Comparison of ENCODE assay signal across 10 cellular contexts in the genomic region with DNA sequence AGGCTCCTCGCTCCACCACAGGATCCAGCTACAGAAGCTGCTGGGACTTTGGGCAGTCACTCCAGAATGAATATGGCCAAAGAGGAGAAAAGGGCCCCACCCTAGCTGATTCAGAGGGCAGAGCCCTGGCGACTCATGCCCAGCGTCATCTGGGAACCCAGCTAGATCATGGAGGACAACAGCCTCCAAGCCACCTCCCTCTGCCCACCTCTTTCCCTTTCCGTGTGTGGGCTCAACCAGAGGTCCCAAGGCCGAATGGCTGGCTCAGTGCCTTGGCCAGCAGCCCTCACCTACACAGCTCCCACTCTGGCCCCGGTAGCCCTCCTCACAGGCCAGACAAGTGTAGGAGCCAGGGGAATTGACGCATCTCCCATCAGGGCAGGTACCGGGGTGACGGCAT. TPM values are rescaled to one million over a fixed set of nuclear protein-coding genes. Genes with fewer than 3 reads are reported as not detected.
DNase-seq lines count a peak whose midpoint lies in the region.
"Had no signal": no experiment of that assay in that cellular context is flagged by ENCODE, and none has a peak within 500 bp of the region (broad histone marks: within the 10 kb centered on the region; RNA-seq: fewer than 3 reads in every experiment).

No MANE protein-coding gene starts in this region.

- H3K9me3 ChIP-seq in MG63: no peaks in the 10 kb centered on the region

- H3K36me3 ChIP-seq in MG63: no peaks in the 10 kb centered on the region

- H3K27ac ChIP-seq in substantia nigra (ENCODE audit: low read depth, low read length, poor library complexity, severe bottlenecking): no peak overlapping the region

- H3K36me3 Mint-ChIP-seq in activated T-helper 2 cell treated with anti-CD3 and anti-CD28 coated beads, Interferon-gamma antibody, Interleukin-2, Interleukin-4, amounts not matched to agents 10 μg/mL and 5 μg/mL and 100 μg/mL, durations not matched to agents 14 hours and 24 hours and 36 hours (ENCODE audit: low read depth): no peaks in the 10 kb centered on the region

- peaks cover 10% of the 10 kb centered on the region for H3K27me3 Mint-ChIP-seq in activated T-helper 2 cell treated with anti-CD3 and anti-CD28 coated beads, Interferon-gamma antibody, Interleukin-2, Interleukin-4, amounts not matched to agents 10 μg/mL and 5 μg/mL and 100 μg/mL, durations not matched to agents 14 hours and 24 hours and 36 hours (ENCODE audit: low read depth)

- H3K4me3 Mint-ChIP-seq in activated T-helper 2 cell treated with anti-CD3 and anti-CD28 coated beads, Interferon-gamma antibody, Interleukin-2, Interleukin-4, amounts not matched to agents 10 μg/mL and 5 μg/mL and 100 μg/mL, durations not matched to agents 14 hours and 24 hours and 36 hours (ENCODE audit: low read depth): no peak overlapping the region
- H3K4me3 Mint-ChIP-seq: B cell; central memory CD8-positive, alpha-beta T cell had no signal

- no peaks in the 10 kb centered on the region for H3K9me3 Mint-ChIP-seq in activated T-helper 2 cell treated with anti-CD3 and anti-CD28 coated beads, Interferon-gamma antibody, Interleukin-2, Interleukin-4, amounts not matched to agents 10 μg/mL and 5 μg/mL and 100 μg/mL, durations not matched to agents 14 hours and 24 hours and 36 hours
- H3K9me3 Mint-ChIP-seq: central memory CD8-positive, alpha-beta T cell had no signal

- H3K27me3 ChIP-seq in MG63: no peaks in the 10 kb centered on the region

- peaks cover 5% of the 10 kb centered on the region for H3K4me1 Mint-ChIP-seq in activated T-helper 2 cell treated with anti-CD3 and anti-CD28 coated beads, Interferon-gamma antibody, Interleukin-2, Interleukin-4, amounts not matched to agents 10 μg/mL and 5 μg/mL and 100 μg/mL, durations not matched to agents 14 hours and 24 hours and 36 hours (ENCODE audit: low read depth)

- no peak overlapping the region for H3K27ac Mint-ChIP-seq in activated T-helper 2 cell treated with anti-CD3 and anti-CD28 coated beads, Interferon-gamma antibody, Interleukin-2, Interleukin-4, amounts not matched to agents 10 μg/mL and 5 μg/mL and 100 μg/mL, durations not matched to agents 14 hours and 24 hours and 36 hours
- H3K27ac Mint-ChIP-seq: B cell had no signal

- intact Hi-C loops in activated T-helper 2 cell treated with anti-CD3 and anti-CD28 coated beads, Interferon-gamma antibody, Interleukin-2, Interleukin-4, amounts not matched to agents 10 μg/mL and 5 μg/mL and 100 μg/mL, durations not matched to agents 14 hours and 24 hours and 36 hours (cut with micrococcal nuclease): no loop called here

- DNase-seq in AG08395 (ENCODE audit: low spot score) (peak; percentile 78), MG63 (peak; percentile 68), dermis blood vessel endothelial cell (peak; percentile 29), myocyte (ENCODE audit: low read depth) (peak; percentile 59), NOMO-1 treated with dmso at 0.1 percent for 144 hours (lab: John Stamatoyannopoulos, UW; ENCODE audit: unreplicated experiment) (no peak), DMS79 treated with DMSO at 0.1 percent for 48 hours (lab: John Stamatoyannopoulos, UW) (no peak), substantia nigra (lab: John Stamatoyannopoulos, UW) (no peak)
- no peak for DNase-seq in activated T-helper 2 cell treated with anti-CD3 and anti-CD28 coated beads, Interferon-gamma antibody, Interleukin-2, Interleukin-4, amounts not matched to agents 10 μg/mL and 5 μg/mL and 100 μg/mL, durations not matched to agents 14 hours and 24 hours and 36 hours (ENCODE audit: low spot score)

- no peak overlapping the region for H3K4me3 ChIP-seq in MG63

RNA-seq across cellular contexts. Expression of gene ISCA2, which starts 17.4 kb away (rescaled TPM):
- 12.7 and 31.6 TPM in 2 replicates for total RNA-seq in MG63 (2014; rRNA removed; shearing (Covaris generic); ENCODE audit: low replicate concordance)
- total RNA-seq in dermis blood vessel endothelial cell (17.0 and 19.1 TPM in 2 replicates), myocyte (14.6 and 27.0 TPM in 2 replicates)
- polyA plus RNA-seq in myocyte (2012): 19.1 TPM
- 23.9 and 25.3 TPM in 2 replicates for total RNA-seq in activated T-helper 2 cell treated with anti-CD3 and anti-CD28 coated beads, Interferon-gamma antibody, Interleukin-2, Interleukin-4, amounts not matched to agents 10 μg/mL and 5 μg/mL and 100 μg/mL, durations not matched to agents 14 hours and 24 hours and 36 hours

RNA-seq across cellular contexts. Expression of gene NPC2, which starts 17.9 kb away (rescaled TPM):
- 25.5 and 33.4 TPM in 2 replicates for total RNA-seq in MG63 (2014; rRNA removed; shearing (Covaris generic); ENCODE audit: low replicate concordance)
- 205 and 322 TPM in 2 replicates for total RNA-seq in dermis blood vessel endothelial cell
- 658 and 898 TPM in 2 replicates for total RNA-seq in myocyte
- 421 TPM for polyA plus RNA-seq in myocyte (2012)
- total RNA-seq in activated T-helper 2 cell treated with anti-CD3 and anti-CD28 coated beads, Interferon-gamma antibody, Interleukin-2, Interleukin-4, amounts not matched to agents 10 μg/mL and 5 μg/mL and 100 μg/mL, durations not matched to agents 14 hours and 24 hours and 36 hours: 17.8 and 19.2 TPM in 2 replicates

Comparison
In these comparisons a context has a peak if more than half of its experiments do, and no peak if none do; other contexts are left out.
1. DNase-seq: peak in AG08395 (single experiment), MG63 (single experiment), dermis blood vessel endothelial cell (single experiment) and myocyte (single experiment); none in NOMO-1 treated with dmso at 0.1 percent for 144 hours (single experiment), activated T-helper 2 cell treated with anti-CD3 and anti-CD28 coated beads, Interferon-gamma antibody, Interleukin-2, Interleukin-4, amounts not matched to agents 10 μg/mL and 5 μg/mL and 100 μg/mL, durations not matched to agents 14 hours and 24 hours and 36 hours (single experiment), DMS79 treated with DMSO at 0.1 percent for 48 hours (single experiment) and substantia nigra (0 of 49).